ENCODE assay signal across 3 cellular contexts in the genomic region with DNA sequence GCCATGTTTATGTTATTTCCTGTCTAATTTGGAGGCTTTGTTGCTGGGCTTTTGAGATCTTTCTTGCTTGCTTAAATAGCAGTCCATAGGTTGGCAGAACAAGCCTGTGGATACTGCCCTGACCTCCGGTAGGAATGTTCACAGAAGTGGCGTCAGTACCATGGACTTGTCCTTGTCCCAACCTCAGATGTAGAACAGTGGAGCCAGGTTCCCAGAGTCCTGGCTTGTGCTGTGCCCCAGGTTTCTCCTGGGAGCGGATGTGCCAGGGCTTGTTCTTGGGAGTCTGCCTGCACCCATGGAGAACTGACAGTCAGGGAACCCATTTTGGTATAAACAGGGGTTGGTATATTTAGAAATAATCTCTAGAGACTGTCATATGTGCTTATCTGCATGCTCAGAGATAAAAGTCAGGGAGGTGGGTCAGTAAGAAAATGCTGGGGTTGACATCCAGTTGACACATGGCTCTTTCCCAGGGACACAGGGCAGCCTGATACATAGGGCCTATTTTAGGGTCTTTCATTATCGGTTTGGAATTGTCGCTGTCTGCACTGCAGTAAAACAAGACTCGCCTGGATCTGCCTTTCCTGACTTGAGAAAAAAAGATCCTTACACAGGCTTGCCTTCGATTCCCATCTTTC.
TF ChIP-seq lines count a peak whose summit lies in the region.

No MANE protein-coding gene starts in this region.

TF ChIP-seq in liver, 16 proteins besides CTCF, POLR2A, EP300 and RAD21:
- TF ChIP-seq SP1 (IDR thresholded peaks at IDR 0.05): no peak
- TF ChIP-seq NR2F2 (IDR thresholded peaks at IDR 0.05): peak; percentile 65
- TF ChIP-seq, protein P1, sequence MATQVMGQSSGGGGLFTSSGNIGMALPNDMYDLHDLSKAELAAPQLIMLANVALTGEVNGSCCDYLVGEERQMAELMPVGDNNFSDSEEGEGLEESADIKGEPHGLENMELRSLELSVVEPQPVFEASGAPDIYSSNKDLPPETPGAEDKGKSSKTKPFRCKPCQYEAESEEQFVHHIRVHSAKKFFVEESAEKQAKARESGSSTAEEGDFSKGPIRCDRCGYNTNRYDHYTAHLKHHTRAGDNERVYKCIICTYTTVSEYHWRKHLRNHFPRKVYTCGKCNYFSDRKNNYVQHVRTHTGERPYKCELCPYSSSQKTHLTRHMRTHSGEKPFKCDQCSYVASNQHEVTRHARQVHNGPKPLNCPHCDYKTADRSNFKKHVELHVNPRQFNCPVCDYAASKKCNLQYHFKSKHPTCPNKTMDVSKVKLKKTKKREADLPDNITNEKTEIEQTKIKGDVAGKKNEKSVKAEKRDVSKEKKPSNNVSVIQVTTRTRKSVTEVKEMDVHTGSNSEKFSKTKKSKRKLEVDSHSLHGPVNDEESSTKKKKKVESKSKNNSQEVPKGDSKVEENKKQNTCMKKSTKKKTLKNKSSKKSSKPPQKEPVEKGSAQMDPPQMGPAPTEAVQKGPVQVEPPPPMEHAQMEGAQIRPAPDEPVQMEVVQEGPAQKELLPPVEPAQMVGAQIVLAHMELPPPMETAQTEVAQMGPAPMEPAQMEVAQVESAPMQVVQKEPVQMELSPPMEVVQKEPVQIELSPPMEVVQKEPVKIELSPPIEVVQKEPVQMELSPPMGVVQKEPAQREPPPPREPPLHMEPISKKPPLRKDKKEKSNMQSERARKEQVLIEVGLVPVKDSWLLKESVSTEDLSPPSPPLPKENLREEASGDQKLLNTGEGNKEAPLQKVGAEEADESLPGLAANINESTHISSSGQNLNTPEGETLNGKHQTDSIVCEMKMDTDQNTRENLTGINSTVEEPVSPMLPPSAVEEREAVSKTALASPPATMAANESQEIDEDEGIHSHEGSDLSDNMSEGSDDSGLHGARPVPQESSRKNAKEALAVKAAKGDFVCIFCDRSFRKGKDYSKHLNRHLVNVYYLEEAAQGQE (IDR thresholded peaks at IDR 0.05): no peak

TF ChIP-seq in HepG2, 621 proteins besides CTCF, POLR2A, EP300 and RAD21:
- TF ChIP-seq JARID2 (CRISPR knock-in tag; IDR thresholded peaks at IDR 0.05; ENCODE audit: insufficient replicate concordance) (no peak), SP1 (IDR thresholded peaks at IDR 0.05) (no peak), SP1 (CRISPR knock-in tag; IDR thresholded peaks at IDR 0.05) (no peak), ATAD3A (CRISPR knock-in tag; IDR thresholded peaks at IDR 0.05) (no peak), ZBTB1 (CRISPR knock-in tag; IDR thresholded peaks at IDR 0.05; ENCODE audit: borderline replicate concordance) (no peak), ZNF547 (CRISPR knock-in tag; IDR thresholded peaks at IDR 0.05) (no peak), ZNF878 (CRISPR knock-in tag; IDR thresholded peaks at IDR 0.05) (no peak), SRY (CRISPR knock-in tag; IDR thresholded peaks at IDR 0.05) (no peak), ZNF605 (CRISPR knock-in tag; IDR thresholded peaks at IDR 0.05) (no peak), THYN1 (CRISPR knock-in tag; IDR thresholded peaks at IDR 0.05; ENCODE audit: borderline replicate concordance, low read depth) (no peak), ZNF33A (CRISPR knock-in tag; IDR thresholded peaks at IDR 0.05; ENCODE audit: borderline replicate concordance) (no peak), ZNF263 (CRISPR knock-in tag; IDR thresholded peaks at IDR 0.05) (no peak)
- TF ChIP-seq, protein P2, sequence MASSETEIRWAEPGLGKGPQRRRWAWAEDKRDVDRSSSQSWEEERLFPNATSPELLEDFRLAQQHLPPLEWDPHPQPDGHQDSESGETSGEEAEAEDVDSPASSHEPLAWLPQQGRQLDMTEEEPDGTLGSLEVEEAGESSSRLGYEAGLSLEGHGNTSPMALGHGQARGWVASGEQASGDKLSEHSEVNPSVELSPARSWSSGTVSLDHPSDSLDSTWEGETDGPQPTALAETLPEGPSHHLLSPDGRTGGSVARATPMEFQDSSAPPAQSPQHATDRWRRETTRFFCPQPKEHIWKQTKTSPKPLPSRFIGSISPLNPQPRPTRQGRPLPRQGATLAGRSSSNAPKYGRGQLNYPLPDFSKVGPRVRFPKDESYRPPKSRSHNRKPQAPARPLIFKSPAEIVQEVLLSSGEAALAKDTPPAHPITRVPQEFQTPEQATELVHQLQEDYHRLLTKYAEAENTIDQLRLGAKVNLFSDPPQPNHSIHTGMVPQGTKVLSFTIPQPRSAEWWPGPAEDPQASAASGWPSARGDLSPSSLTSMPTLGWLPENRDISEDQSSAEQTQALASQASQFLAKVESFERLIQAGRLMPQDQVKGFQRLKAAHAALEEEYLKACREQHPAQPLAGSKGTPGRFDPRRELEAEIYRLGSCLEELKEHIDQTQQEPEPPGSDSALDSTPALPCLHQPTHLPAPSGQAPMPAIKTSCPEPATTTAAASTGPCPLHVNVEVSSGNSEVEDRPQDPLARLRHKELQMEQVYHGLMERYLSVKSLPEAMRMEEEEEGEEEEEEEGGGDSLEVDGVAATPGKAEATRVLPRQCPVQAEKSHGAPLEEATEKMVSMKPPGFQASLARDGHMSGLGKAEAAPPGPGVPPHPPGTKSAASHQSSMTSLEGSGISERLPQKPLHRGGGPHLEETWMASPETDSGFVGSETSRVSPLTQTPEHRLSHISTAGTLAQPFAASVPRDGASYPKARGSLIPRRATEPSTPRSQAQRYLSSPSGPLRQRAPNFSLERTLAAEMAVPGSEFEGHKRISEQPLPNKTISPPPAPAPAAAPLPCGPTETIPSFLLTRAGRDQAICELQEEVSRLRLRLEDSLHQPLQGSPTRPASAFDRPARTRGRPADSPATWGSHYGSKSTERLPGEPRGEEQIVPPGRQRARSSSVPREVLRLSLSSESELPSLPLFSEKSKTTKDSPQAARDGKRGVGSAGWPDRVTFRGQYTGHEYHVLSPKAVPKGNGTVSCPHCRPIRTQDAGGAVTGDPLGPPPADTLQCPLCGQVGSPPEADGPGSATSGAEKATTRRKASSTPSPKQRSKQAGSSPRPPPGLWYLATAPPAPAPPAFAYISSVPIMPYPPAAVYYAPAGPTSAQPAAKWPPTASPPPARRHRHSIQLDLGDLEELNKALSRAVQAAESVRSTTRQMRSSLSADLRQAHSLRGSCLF (CRISPR knock-in tag; IDR thresholded peaks at IDR 0.05; ENCODE audit: borderline replicate concordance): no peak
- TF ChIP-seq, protein P3, sequence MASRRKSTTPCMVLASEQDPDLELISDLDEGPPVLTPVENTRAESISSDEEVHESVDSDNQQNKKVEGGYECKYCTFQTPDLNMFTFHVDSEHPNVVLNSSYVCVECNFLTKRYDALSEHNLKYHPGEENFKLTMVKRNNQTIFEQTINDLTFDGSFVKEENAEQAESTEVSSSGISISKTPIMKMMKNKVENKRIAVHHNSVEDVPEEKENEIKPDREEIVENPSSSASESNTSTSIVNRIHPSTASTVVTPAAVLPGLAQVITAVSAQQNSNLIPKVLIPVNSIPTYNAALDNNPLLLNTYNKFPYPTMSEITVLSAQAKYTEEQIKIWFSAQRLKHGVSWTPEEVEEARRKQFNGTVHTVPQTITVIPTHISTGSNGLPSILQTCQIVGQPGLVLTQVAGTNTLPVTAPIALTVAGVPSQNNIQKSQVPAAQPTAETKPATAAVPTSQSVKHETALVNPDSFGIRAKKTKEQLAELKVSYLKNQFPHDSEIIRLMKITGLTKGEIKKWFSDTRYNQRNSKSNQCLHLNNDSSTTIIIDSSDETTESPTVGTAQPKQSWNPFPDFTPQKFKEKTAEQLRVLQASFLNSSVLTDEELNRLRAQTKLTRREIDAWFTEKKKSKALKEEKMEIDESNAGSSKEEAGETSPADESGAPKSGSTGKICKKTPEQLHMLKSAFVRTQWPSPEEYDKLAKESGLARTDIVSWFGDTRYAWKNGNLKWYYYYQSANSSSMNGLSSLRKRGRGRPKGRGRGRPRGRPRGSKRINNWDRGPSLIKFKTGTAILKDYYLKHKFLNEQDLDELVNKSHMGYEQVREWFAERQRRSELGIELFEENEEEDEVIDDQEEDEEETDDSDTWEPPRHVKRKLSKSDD (CRISPR knock-in tag; IDR thresholded peaks at IDR 0.05; ENCODE audit: low read depth): no peak
- TF ChIP-seq, protein P4, sequence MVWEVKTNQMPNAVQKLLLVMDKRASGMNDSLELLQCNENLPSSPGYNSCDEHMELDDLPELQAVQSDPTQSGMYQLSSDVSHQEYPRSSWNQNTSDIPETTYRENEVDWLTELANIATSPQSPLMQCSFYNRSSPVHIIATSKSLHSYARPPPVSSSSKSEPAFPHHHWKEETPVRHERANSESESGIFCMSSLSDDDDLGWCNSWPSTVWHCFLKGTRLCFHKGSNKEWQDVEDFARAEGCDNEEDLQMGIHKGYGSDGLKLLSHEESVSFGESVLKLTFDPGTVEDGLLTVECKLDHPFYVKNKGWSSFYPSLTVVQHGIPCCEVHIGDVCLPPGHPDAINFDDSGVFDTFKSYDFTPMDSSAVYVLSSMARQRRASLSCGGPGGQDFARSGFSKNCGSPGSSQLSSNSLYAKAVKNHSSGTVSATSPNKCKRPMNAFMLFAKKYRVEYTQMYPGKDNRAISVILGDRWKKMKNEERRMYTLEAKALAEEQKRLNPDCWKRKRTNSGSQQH (CRISPR knock-in tag; IDR thresholded peaks at IDR 0.05; ENCODE audit: low read depth): no peak

TF ChIP-seq in WTC11, 78 proteins besides CTCF, POLR2A, EP300 and RAD21 (continued from another document and continues in another):
- TF ChIP-seq, protein P5, sequence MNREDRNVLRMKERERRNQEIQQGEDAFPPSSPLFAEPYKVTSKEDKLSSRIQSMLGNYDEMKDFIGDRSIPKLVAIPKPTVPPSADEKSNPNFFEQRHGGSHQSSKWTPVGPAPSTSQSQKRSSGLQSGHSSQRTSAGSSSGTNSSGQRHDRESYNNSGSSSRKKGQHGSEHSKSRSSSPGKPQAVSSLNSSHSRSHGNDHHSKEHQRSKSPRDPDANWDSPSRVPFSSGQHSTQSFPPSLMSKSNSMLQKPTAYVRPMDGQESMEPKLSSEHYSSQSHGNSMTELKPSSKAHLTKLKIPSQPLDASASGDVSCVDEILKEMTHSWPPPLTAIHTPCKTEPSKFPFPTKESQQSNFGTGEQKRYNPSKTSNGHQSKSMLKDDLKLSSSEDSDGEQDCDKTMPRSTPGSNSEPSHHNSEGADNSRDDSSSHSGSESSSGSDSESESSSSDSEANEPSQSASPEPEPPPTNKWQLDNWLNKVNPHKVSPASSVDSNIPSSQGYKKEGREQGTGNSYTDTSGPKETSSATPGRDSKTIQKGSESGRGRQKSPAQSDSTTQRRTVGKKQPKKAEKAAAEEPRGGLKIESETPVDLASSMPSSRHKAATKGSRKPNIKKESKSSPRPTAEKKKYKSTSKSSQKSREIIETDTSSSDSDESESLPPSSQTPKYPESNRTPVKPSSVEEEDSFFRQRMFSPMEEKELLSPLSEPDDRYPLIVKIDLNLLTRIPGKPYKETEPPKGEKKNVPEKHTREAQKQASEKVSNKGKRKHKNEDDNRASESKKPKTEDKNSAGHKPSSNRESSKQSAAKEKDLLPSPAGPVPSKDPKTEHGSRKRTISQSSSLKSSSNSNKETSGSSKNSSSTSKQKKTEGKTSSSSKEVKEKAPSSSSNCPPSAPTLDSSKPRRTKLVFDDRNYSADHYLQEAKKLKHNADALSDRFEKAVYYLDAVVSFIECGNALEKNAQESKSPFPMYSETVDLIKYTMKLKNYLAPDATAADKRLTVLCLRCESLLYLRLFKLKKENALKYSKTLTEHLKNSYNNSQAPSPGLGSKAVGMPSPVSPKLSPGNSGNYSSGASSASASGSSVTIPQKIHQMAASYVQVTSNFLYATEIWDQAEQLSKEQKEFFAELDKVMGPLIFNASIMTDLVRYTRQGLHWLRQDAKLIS (CRISPR knock-in tag; IDR thresholded peaks at IDR 0.05; ENCODE audit: borderline replicate concordance): no peak
- TF ChIP-seq, protein P6, sequence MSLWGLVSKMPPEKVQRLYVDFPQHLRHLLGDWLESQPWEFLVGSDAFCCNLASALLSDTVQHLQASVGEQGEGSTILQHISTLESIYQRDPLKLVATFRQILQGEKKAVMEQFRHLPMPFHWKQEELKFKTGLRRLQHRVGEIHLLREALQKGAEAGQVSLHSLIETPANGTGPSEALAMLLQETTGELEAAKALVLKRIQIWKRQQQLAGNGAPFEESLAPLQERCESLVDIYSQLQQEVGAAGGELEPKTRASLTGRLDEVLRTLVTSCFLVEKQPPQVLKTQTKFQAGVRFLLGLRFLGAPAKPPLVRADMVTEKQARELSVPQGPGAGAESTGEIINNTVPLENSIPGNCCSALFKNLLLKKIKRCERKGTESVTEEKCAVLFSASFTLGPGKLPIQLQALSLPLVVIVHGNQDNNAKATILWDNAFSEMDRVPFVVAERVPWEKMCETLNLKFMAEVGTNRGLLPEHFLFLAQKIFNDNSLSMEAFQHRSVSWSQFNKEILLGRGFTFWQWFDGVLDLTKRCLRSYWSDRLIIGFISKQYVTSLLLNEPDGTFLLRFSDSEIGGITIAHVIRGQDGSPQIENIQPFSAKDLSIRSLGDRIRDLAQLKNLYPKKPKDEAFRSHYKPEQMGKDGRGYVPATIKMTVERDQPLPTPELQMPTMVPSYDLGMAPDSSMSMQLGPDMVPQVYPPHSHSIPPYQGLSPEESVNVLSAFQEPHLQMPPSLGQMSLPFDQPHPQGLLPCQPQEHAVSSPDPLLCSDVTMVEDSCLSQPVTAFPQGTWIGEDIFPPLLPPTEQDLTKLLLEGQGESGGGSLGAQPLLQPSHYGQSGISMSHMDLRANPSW (CRISPR knock-in tag; conservative IDR thresholded peaks at IDR 0.05; ENCODE audit: low read depth): no peak
- no peak for TF ChIP-seq TEAD1 (CRISPR knock-in tag; IDR thresholded peaks at IDR 0.05)
- no peak for TF ChIP-seq SOX15 (CRISPR knock-in tag; IDR thresholded peaks at IDR 0.05)
- no peak for TF ChIP-seq GRHL2 (CRISPR knock-in tag; IDR thresholded peaks at IDR 0.05; ENCODE audit: insufficient replicate concordance, severe bottlenecking)
- TF ChIP-seq, protein P7, sequence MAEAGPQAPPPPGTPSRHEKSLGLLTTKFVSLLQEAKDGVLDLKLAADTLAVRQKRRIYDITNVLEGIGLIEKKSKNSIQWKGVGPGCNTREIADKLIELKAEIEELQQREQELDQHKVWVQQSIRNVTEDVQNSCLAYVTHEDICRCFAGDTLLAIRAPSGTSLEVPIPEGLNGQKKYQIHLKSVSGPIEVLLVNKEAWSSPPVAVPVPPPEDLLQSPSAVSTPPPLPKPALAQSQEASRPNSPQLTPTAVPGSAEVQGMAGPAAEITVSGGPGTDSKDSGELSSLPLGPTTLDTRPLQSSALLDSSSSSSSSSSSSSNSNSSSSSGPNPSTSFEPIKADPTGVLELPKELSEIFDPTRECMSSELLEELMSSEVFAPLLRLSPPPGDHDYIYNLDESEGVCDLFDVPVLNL (CRISPR knock-in tag; IDR thresholded peaks at IDR 0.05; ENCODE audit: borderline replicate concordance, low read depth): no peak
- no peak for TF ChIP-seq NFATC4 (CRISPR knock-in tag; IDR thresholded peaks at IDR 0.05)
- TF ChIP-seq, protein P8, sequence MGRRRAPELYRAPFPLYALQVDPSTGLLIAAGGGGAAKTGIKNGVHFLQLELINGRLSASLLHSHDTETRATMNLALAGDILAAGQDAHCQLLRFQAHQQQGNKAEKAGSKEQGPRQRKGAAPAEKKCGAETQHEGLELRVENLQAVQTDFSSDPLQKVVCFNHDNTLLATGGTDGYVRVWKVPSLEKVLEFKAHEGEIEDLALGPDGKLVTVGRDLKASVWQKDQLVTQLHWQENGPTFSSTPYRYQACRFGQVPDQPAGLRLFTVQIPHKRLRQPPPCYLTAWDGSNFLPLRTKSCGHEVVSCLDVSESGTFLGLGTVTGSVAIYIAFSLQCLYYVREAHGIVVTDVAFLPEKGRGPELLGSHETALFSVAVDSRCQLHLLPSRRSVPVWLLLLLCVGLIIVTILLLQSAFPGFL (CRISPR knock-in tag; IDR thresholded peaks at IDR 0.05; ENCODE audit: borderline replicate concordance): no peak
- TF ChIP-seq TP53 (CRISPR knock-in tag; IDR thresholded peaks at IDR 0.05): no peak
- TF ChIP-seq CREB1 (CRISPR knock-in tag; IDR thresholded peaks at IDR 0.05): no peak
- TF ChIP-seq, protein P9, sequence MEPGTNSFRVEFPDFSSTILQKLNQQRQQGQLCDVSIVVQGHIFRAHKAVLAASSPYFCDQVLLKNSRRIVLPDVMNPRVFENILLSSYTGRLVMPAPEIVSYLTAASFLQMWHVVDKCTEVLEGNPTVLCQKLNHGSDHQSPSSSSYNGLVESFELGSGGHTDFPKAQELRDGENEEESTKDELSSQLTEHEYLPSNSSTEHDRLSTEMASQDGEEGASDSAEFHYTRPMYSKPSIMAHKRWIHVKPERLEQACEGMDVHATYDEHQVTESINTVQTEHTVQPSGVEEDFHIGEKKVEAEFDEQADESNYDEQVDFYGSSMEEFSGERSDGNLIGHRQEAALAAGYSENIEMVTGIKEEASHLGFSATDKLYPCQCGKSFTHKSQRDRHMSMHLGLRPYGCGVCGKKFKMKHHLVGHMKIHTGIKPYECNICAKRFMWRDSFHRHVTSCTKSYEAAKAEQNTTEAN (CRISPR knock-in tag; IDR thresholded peaks at IDR 0.05): no peak
- no peak for TF ChIP-seq ZNF219 (CRISPR knock-in tag; IDR thresholded peaks at IDR 0.05; ENCODE audit: borderline replicate concordance)
- no peak for TF ChIP-seq NFYB (CRISPR knock-in tag; conservative IDR thresholded peaks at IDR 0.05; ENCODE audit: low read depth)
